Comparison of ENCODE assay signal across 24 cellular contexts in the genomic region with DNA sequence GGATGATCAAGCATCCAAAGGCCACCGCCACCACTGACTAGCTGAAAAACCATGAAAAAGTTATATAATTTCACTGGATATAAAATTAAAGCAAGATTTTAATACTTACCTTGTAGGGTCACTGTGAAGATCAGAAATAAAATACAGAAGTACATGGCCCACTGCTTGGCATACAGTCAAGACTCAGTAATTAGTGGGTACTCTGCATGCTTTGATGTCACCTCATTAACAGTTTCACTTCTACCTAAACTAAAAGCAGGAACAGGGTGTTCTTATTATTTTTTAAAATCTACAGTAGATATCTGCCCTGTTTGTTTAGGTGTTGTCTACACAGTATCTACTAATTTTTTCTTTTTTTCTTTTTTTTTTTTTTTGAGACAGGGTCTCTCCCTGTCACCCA.
DNase-seq lines count a peak whose midpoint lies in the region; ATAC-seq, FAIRE-seq and TF ChIP-seq lines count a peak whose summit lies in the region.
"Had no signal": no experiment of that assay in that cellular context is flagged by ENCODE, and none has a peak within 500 bp of the region (broad histone marks: within the 10 kb centered on the region; RNA-seq: fewer than 3 reads in every experiment).

No MANE protein-coding gene starts in this region.

- TF ChIP-seq POLR2A in GM12878 (IDR thresholded peaks at IDR 0.05; ENCODE audit: low read depth, low read length), result no peak

- RAD21 ChIA-PET in GM12878 (lab: Charles Lee; ENCODE audit: unreplicated experiment), result interaction anchor here (0.7 kb wide), 1 partner anchor 355 kb away, joined by 3 read pairs; no protein-coding TSS in a partner anchor

- in situ Hi-C loops in GM12878 (cut with MboI), result no loop called here

- H3K79me2 ChIP-seq in Karpas-422 (ENCODE audit: low read length) (no peaks in the 10 kb centered on the region), GM12878 (ENCODE audit: control insufficient read depth, insufficient read depth, low read length) (no peaks in the 10 kb centered on the region)

- H3K4me2 ChIP-seq in Karpas-422 (ENCODE audit: low read depth, low read length, poor library complexity, severe bottlenecking) (no peak overlapping the region), GM12878 (ENCODE audit: control insufficient read depth, insufficient read depth) (no peak overlapping the region)

- H4K20me1 ChIP-seq in Karpas-422 (ENCODE audit: insufficient read depth, low read depth, low read length) (no peaks in the 10 kb centered on the region), GM12878 (ENCODE audit: control insufficient read depth, insufficient read depth) (no peaks in the 10 kb centered on the region)

- no peaks in the 10 kb centered on the region for H3K36me3 Mint-ChIP-seq in T-helper 2 cell treated with Interferon-gamma antibody and Interleukin-4, amounts not matched to agents 5 μg/mL and 100 μg/mL, for 36 hours (ENCODE audit: low read depth)
- H3K36me3 Mint-ChIP-seq: CD4-positive, CD25-positive, alpha-beta regulatory T cell; CD8-positive, alpha-beta memory T cell had no signal

- H2AFZ ChIP-seq in Karpas-422 (ENCODE audit: low read length) (no peak overlapping the region), GM12878 (ENCODE audit: control insufficient read depth, low read depth, low read length) (no peak overlapping the region)

- no peak for TF ChIP-seq CTCF in GM12878 (IDR thresholded peaks at IDR 0.05 in 2 of 3, conservative IDR thresholded peaks at IDR 0.05 in 1 of 3; ENCODE audit: control insufficient read depth in 2 of 3, extremely low read depth in 1 of 3, insufficient read depth in 1 of 3, low read depth in 3 of 3, low read length in 3 of 3)

- H3K27me3 Mint-ChIP-seq in T-helper 2 cell treated with Interferon-gamma antibody and Interleukin-4, amounts not matched to agents 5 μg/mL and 100 μg/mL, for 36 hours (ENCODE audit: low read depth), result no peaks in the 10 kb centered on the region

- H3K27ac ChIP-seq in Karpas-422 (ENCODE audit: low read length) (no peak overlapping the region), GM12878 (ENCODE audit: control insufficient read depth, insufficient read depth) (no peak overlapping the region)
- H3K27ac ChIP-seq: HL-60 had no signal

- ATAC-seq in GM19463 (IDR thresholded peaks at IDR 0.05; ENCODE audit: unreplicated experiment) (peak; percentile 56), GM12878 (peak; percentile 55)
- ATAC-seq: K562 had no signal

- H3K36me3 ChIP-seq in Karpas-422 (ENCODE audit: insufficient read depth, low read length) (no peaks in the 10 kb centered on the region), GM12878 (ENCODE audit: control insufficient read depth in 2 of 2, insufficient read depth in 2 of 2, low read length in 1 of 2) (no peaks in the 10 kb centered on the region)
- H3K36me3 ChIP-seq: BE2C had no signal

- H3K9me3 Mint-ChIP-seq in T-helper 2 cell treated with Interferon-gamma antibody and Interleukin-4, amounts not matched to agents 5 μg/mL and 100 μg/mL, for 36 hours, result no peaks in the 10 kb centered on the region
- H3K9me3 Mint-ChIP-seq: CD8-positive, alpha-beta memory T cell; H9 had no signal

- BruUV-seq in GM12878 (replicated peaks; lab: Mats Ljungman, UMichigan), result no TSS peak

- SMC1A ChIA-PET in GM12878 (lab: Charles Lee; ENCODE audit: uncharacterized antibody, unreplicated experiment), result no interaction called here

- intact Hi-C loops in GM12878 (cut with micrococcal nuclease; ENCODE audit: unreplicated experiment), result no loop called here

- TF ChIP-seq RAD21 in GM12878 (IDR thresholded peaks at IDR 0.05; ENCODE audit: insufficient read depth, low read depth, low read length), result no peak

- H3K4me3 ChIP-seq in Karpas-422 (ENCODE audit: low read length), result no peak overlapping the region
- no peak overlapping the region for H3K4me3 ChIP-seq in GM12878
- H3K4me3 ChIP-seq: K562 had no signal

- no peaks in the 10 kb centered on the region for H3K4me1 Mint-ChIP-seq in T-helper 2 cell treated with Interferon-gamma antibody and Interleukin-4, amounts not matched to agents 5 μg/mL and 100 μg/mL, for 36 hours (ENCODE audit: low read depth)
- H3K4me1 Mint-ChIP-seq: CD4-positive, CD25-positive, alpha-beta regulatory T cell; CD8-positive, alpha-beta memory T cell had no signal

- 33% methylated on average over 1 of the region's 1 CpG for WGBS in GM12878 (ENCODE audit: insufficient coverage, insufficient replicate concordance, low lambda C conversion rate, missing lambda C conversion rate)

- H3K9me3 ChIP-seq in Karpas-422 (ENCODE audit: low read length), result no peaks in the 10 kb centered on the region
- H3K9me3 ChIP-seq in GM12878 (replicated peaks; ENCODE audit: control insufficient read depth, insufficient read depth, low read length), result no peaks in the 10 kb centered on the region
- H3K9me3 ChIP-seq: BE2C had no signal

- H3K27me3 ChIP-seq in Karpas-422 (ENCODE audit: low read length), result no peaks in the 10 kb centered on the region
- H3K27me3 ChIP-seq in GM12878 (replicated peaks in 1 of 2; ENCODE audit: control insufficient read depth in 2 of 2, insufficient read depth in 2 of 2, low read length in 1 of 2), result no peaks in the 10 kb centered on the region; a peak in 2 of 4 replicates
- H3K27me3 ChIP-seq: BE2C had no signal

- H3K27ac Mint-ChIP-seq in T-helper 2 cell treated with Interferon-gamma antibody and Interleukin-4, amounts not matched to agents 5 μg/mL and 100 μg/mL, for 36 hours, result no peak overlapping the region
- H3K27ac Mint-ChIP-seq: CD4-positive, CD25-positive, alpha-beta regulatory T cell; CD8-positive, alpha-beta memory T cell had no signal

- CTCF ChIA-PET in GM12878 (lab: Yijun Ruan, JAX), result interaction anchor here (1.4 to 1.5 kb wide), 2 partner anchors 7 to 10 kb away, joined by 3 read pairs; no protein-coding TSS in a partner anchor

- no peak for DNase-seq in GM18507 (ENCODE audit: extremely low spot score, insufficient read length, low read depth)
- DNase-seq in Karpas-422, result peak; percentile 65
- DNase-seq in GM12878 (ENCODE audit: low read depth, low spot score), result no peak
- no peak for DNase-seq in T-helper 2 cell treated with Interferon-gamma antibody and Interleukin-4, amounts not matched to agents 5 μg/mL and 100 μg/mL, for 36 hours (ENCODE audit: low spot score)
- no peak for DNase-seq in glomerular visceral epithelial cell (ENCODE audit: extremely low spot score)
- no peak for DNase-seq in HT-29 (ENCODE audit: low spot score)
- DNase-seq: ACHN; BE2C; CD4-positive, CD25-positive, alpha-beta regulatory T cell; CD8-positive, alpha-beta memory T cell; COR-L47; DMS 273 treated with DMSO at 0.1 percent for 48 hours; DMS53; DND-41; EL; H9; IMR-90 had no signal

- POLR2A ChIA-PET in GM12878 (lab: Charles Lee), result no interaction called here

- TF ChIP-seq EP300 in GM12878 (IDR thresholded peaks at IDR 0.05; ENCODE audit: borderline replicate concordance in 1 of 2, control insufficient read depth in 1 of 2, low read depth in 2 of 2, low read length in 2 of 2), result no peak

- no peak overlapping the region for H3K4me3 Mint-ChIP-seq in T-helper 2 cell treated with Interferon-gamma antibody and Interleukin-4, amounts not matched to agents 5 μg/mL and 100 μg/mL, for 36 hours
- H3K4me3 Mint-ChIP-seq: CD4-positive, CD25-positive, alpha-beta regulatory T cell; CD8-positive, alpha-beta memory T cell; H9 had no signal

- H3K4me1 ChIP-seq in Karpas-422 (ENCODE audit: low read length) (peaks cover 16% of the 10 kb centered on the region), GM12878 (ENCODE audit: control insufficient read depth, insufficient read depth, low read length) (no peaks in the 10 kb centered on the region)

- H3K9ac ChIP-seq in Karpas-422 (ENCODE audit: low read length) (no peak overlapping the region), GM12878 (ENCODE audit: control insufficient read depth, insufficient read depth, low read length) (no peak overlapping the region)

- no peaks in the 10 kb centered on the region for H3K9me2 ChIP-seq in Karpas-422 (replicated peaks; ENCODE audit: insufficient read depth, low read length)

- FAIRE-seq in GM18507 (lab: Jason Lieb, UNC) (peak; percentile 56), GM12878 (lab: Jason Lieb, UNC) (no peak)
- FAIRE-seq: A204.1, GM12891, H1, HTR-8/SVneo, K562 had no signal

TF ChIP-seq in GM12878, 131 proteins besides CTCF, POLR2A, EP300 and RAD21 (continues in another document):
- TF ChIP-seq IKZF2 (IDR thresholded peaks at IDR 0.05) (no peak), HCFC1 (IDR thresholded peaks at IDR 0.05; ENCODE audit: low read length) (no peak), KDM1A (IDR thresholded peaks at IDR 0.05; ENCODE audit: borderline replicate concordance) (no peak), CHD1 (IDR thresholded peaks at IDR 0.05; ENCODE audit: low read depth, low read length) (no peak), POU2F2 (IDR thresholded peaks at IDR 0.05; ENCODE audit: borderline replicate concordance, low read depth, low read length) (no peak), IKZF1 (conservative IDR thresholded peaks at IDR 0.05) (no peak), CREM (IDR thresholded peaks at IDR 0.05; ENCODE audit: low read depth) (no peak)
- TF ChIP-seq, protein P1, sequence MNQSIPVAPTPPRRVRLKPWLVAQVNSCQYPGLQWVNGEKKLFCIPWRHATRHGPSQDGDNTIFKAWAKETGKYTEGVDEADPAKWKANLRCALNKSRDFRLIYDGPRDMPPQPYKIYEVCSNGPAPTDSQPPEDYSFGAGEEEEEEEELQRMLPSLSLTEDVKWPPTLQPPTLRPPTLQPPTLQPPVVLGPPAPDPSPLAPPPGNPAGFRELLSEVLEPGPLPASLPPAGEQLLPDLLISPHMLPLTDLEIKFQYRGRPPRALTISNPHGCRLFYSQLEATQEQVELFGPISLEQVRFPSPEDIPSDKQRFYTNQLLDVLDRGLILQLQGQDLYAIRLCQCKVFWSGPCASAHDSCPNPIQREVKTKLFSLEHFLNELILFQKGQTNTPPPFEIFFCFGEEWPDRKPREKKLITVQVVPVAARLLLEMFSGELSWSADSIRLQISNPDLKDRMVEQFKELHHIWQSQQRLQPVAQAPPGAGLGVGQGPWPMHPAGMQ (IDR thresholded peaks at IDR 0.05; ENCODE audit: borderline replicate concordance), result no peak
- TF ChIP-seq, protein P2, sequence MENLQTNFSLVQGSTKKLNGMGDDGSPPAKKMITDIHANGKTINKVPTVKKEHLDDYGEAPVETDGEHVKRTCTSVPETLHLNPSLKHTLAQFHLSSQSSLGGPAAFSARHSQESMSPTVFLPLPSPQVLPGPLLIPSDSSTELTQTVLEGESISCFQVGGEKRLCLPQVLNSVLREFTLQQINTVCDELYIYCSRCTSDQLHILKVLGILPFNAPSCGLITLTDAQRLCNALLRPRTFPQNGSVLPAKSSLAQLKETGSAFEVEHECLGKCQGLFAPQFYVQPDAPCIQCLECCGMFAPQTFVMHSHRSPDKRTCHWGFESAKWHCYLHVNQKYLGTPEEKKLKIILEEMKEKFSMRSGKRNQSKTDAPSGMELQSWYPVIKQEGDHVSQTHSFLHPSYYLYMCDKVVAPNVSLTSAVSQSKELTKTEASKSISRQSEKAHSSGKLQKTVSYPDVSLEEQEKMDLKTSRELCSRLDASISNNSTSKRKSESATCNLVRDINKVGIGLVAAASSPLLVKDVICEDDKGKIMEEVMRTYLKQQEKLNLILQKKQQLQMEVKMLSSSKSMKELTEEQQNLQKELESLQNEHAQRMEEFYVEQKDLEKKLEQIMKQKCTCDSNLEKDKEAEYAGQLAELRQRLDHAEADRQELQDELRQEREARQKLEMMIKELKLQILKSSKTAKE (IDR thresholded peaks at IDR 0.05; ENCODE audit: low read depth, poor library complexity, severe bottlenecking), result no peak
